8 cellular contexts compared by ENCODE assay signal in genomic region chrX:129655547-129656248, GRCh38. TPM values are rescaled to one million over a fixed set of nuclear protein-coding genes. Genes with fewer than 3 reads are reported as not detected.
DNase-seq lines count a peak whose midpoint lies in the region; ATAC-seq and TF ChIP-seq lines count a peak whose summit lies in the region.

No MANE protein-coding gene starts in this region.

- no peaks in the 10 kb centered on the region for H3K9me3 Mint-ChIP-seq in activated T-cell treated with anti-CD3 and anti-CD28 coated beads, Interleukin-2, amount 50 U/mL, for 72 hours
- H3K9me3 Mint-ChIP-seq in stimulated activated memory B cell treated with anti-CD40 and anti-IgM and Interleukin-4, amounts not matched to agents 10 μg/mL and 1 μg/mL and 100 μg/mL, for 72 hours: no peaks in the 10 kb centered on the region

- no peak for ATAC-seq in activated T-cell treated with anti-CD3 and anti-CD28 coated beads, Interleukin-2, amount 50 U/mL, for 72 hours (replicated peaks in 1 of 2)
- ATAC-seq in stimulated activated memory B cell treated with anti-CD40 and anti-IgM and Interleukin-4, amounts not matched to agents 10 μg/mL and 1 μg/mL and 100 μg/mL, for 72 hours: no peak
- ATAC-seq in GM21515 (IDR thresholded peaks at IDR 0.05; ENCODE audit: unreplicated experiment): no peak
- ATAC-seq in HG02981 (IDR thresholded peaks at IDR 0.05; ENCODE audit: unreplicated experiment): no peak

- no peaks in the 10 kb centered on the region for H3K36me3 Mint-ChIP-seq in activated T-cell treated with anti-CD3 and anti-CD28 coated beads, Interleukin-2, amount 50 U/mL, for 72 hours (ENCODE audit: insufficient read depth in 2 of 2)
- H3K36me3 Mint-ChIP-seq in stimulated activated memory B cell treated with anti-CD40 and anti-IgM and Interleukin-4, amounts not matched to agents 10 μg/mL and 1 μg/mL and 100 μg/mL, for 72 hours: no peaks in the 10 kb centered on the region

- H3K27me3 Mint-ChIP-seq in activated T-cell treated with anti-CD3 and anti-CD28 coated beads, Interleukin-2, amount 50 U/mL, for 72 hours (ENCODE audit: low read depth): peaks cover 35% of the 10 kb centered on the region
- H3K27me3 Mint-ChIP-seq in stimulated activated memory B cell treated with anti-CD40 and anti-IgM and Interleukin-4, amounts not matched to agents 10 μg/mL and 1 μg/mL and 100 μg/mL, for 72 hours: peaks cover 30% of the 10 kb centered on the region

- peaks cover 7% of the 10 kb centered on the region for H3K4me1 Mint-ChIP-seq in activated T-cell treated with anti-CD3 and anti-CD28 coated beads, Interleukin-2, amount 50 U/mL, for 72 hours (ENCODE audit: low read depth)
- H3K4me1 Mint-ChIP-seq in stimulated activated memory B cell treated with anti-CD40 and anti-IgM and Interleukin-4, amounts not matched to agents 10 μg/mL and 1 μg/mL and 100 μg/mL, for 72 hours: peaks cover 15% of the 10 kb centered on the region

- DNase-seq in activated T-cell treated with anti-CD3 and anti-CD28 coated beads, Interleukin-2, amount 50 U/mL, for 72 hours: no peak
- no peak for DNase-seq in activated T-cell treated with anti-CD3 and anti-CD28 coated beads, Interleukin-2, amount 50 U/mL, for 48 hours
- peak; percentile 27 to 46 for DNase-seq in NCI-H526 (lab: John Stamatoyannopoulos, UW)
- DNase-seq in coronary artery (ENCODE audit: low spot score): peak; percentile 31
- DNase-seq in iPS-NIHi11 (ENCODE audit: low spot score): no peak

- H3K27ac Mint-ChIP-seq in activated T-cell treated with anti-CD3 and anti-CD28 coated beads, Interleukin-2, amount 50 U/mL, for 72 hours: no peak overlapping the region
- no peak overlapping the region for H3K27ac Mint-ChIP-seq in stimulated activated memory B cell treated with anti-CD40 and anti-IgM and Interleukin-4, amounts not matched to agents 10 μg/mL and 1 μg/mL and 100 μg/mL, for 72 hours

- TF ChIP-seq CTCF in coronary artery (IDR thresholded peaks at IDR 0.05): no peak

- H3K4me3 ChIP-seq in coronary artery: no peak overlapping the region

- no peak overlapping the region for H3K27ac ChIP-seq in coronary artery

- H3K4me3 Mint-ChIP-seq in activated T-cell treated with anti-CD3 and anti-CD28 coated beads, Interleukin-2, amount 50 U/mL, for 72 hours: peak overlapping the region; percentile 62 to 64
- peak overlapping the region; percentile 66 for H3K4me3 Mint-ChIP-seq in stimulated activated memory B cell treated with anti-CD40 and anti-IgM and Interleukin-4, amounts not matched to agents 10 μg/mL and 1 μg/mL and 100 μg/mL, for 72 hours

RNA-seq across cellular contexts. Expression of gene APLN, which starts 0.9 kb away (rescaled TPM):
- under 1 TPM; 0.14 to 0.23 TPM for total RNA-seq in activated T-cell treated with anti-CD3 and anti-CD28 coated beads, Interleukin-2, amount 50 U/mL, for 72 hours

Comparison
In these comparisons a context has a peak if more than half of its experiments do, and no peak if none do; other contexts are left out.
1. DNase-seq: peak in NCI-H526 (2 of 2) and coronary artery (single experiment); none in activated T-cell treated with anti-CD3 and anti-CD28 coated beads, Interleukin-2, amount 50 U/mL, for 72 hours (0 of 2), activated T-cell treated with anti-CD3 and anti-CD28 coated beads, Interleukin-2, amount 50 U/mL, for 48 hours (0 of 2) and iPS-NIHi11 (single experiment).